In the genomic region with DNA sequence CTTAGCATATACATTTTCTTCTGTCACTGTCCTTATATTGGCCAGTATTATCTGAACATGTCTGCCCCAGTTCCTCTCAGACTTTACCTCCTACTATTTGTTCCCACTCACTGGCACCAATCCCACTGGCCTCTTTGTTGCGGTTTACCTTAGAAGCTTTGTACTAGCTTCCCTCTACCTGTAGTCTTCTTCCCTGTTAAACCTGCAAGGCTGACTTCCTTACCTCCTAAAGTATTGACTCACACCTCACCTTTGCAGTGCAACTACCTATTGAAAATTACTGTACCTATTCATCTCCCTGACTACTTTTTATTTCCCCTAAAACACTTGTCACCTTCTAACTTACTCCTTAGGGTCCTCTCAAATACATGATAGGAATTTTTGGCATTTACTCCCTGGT, we compare ENCODE assay signal across 31 cellular contexts.
"Had no signal": no experiment of that assay in that cellular context is flagged by ENCODE, and none has a peak within 500 bp of the region (broad histone marks: within the 10 kb centered on the region; RNA-seq: fewer than 3 reads in every experiment).

No MANE protein-coding gene starts in this region.

- ATAC-seq: activated T-cell treated with anti-CD3 and anti-CD28 coated beads, Interleukin-2, amount 50 U/mL, for 4 hours; activated T-helper 17 cell treated with anti-CD3 and anti-CD28 coated beads, Interleukin-2, amount 50 U/mL, for 72 hours; gastroesophageal sphincter; T-helper 17 cell had no signal

- H3K27ac Mint-ChIP-seq: activated CD4-positive, alpha-beta memory T cell treated with anti-CD3 and anti-CD28 coated beads, Interleukin-2, amount 10 ng/mL, durations not matched to agents 7 days and 5 days; activated CD4-positive, alpha-beta T cell treated with anti-CD3 and anti-CD28 coated beads, Interleukin-2, amount 10 ng/mL, durations not matched to agents 7 days and 5 days; activated naive CD8-positive, alpha-beta T cell; activated T-helper 17 cell treated with anti-CD3 and anti-CD28 coated beads, Interleukin-2, amount 50 U/mL, for 72 hours; T-helper 17 cell; T-helper 2 cell treated with Interferon-gamma antibody and Interleukin-4, amounts not matched to agents 5 μg/mL and 100 μg/mL, for 36 hours had no signal

- H3K27me3 Mint-ChIP-seq: activated CD4-positive, alpha-beta T cell treated with anti-CD3 and anti-CD28 coated beads, Interleukin-2, amount 10 ng/mL, durations not matched to agents 7 days and 5 days; activated T-helper 17 cell treated with anti-CD3 and anti-CD28 coated beads, Interleukin-2, amount 50 U/mL, for 72 hours; T-helper 17 cell had no signal

- H3K9me3 Mint-ChIP-seq: activated CD4-positive, alpha-beta memory T cell treated with anti-CD3 and anti-CD28 coated beads, Interleukin-2, amount 10 ng/mL, durations not matched to agents 7 days and 5 days; activated CD4-positive, alpha-beta T cell treated with anti-CD3 and anti-CD28 coated beads, Interleukin-2, amount 10 ng/mL, durations not matched to agents 7 days and 5 days; activated T-cell treated with anti-CD3 and anti-CD28 coated beads, Interleukin-2, amount 50 U/mL, for 4 hours; activated T-helper 17 cell treated with anti-CD3 and anti-CD28 coated beads, Interleukin-2, amount 50 U/mL, for 72 hours; T-helper 2 cell treated with Interferon-gamma antibody and Interleukin-4, amounts not matched to agents 5 μg/mL and 100 μg/mL, for 36 hours had no signal

- H3K4me1 Mint-ChIP-seq: activated CD4-positive, alpha-beta memory T cell treated with anti-CD3 and anti-CD28 coated beads, Interleukin-2, amount 10 ng/mL, durations not matched to agents 7 days and 5 days; activated CD4-positive, alpha-beta T cell treated with anti-CD3 and anti-CD28 coated beads, Interleukin-2, amount 10 ng/mL, durations not matched to agents 7 days and 5 days; activated T-helper 17 cell treated with anti-CD3 and anti-CD28 coated beads, Interleukin-2, amount 50 U/mL, for 72 hours; T-helper 17 cell had no signal

- H3K4me3 ChIP-seq: cardiac muscle cell, colonic mucosa, esophagus muscularis mucosa, gastroesophageal sphincter had no signal

- H3K36me3 Mint-ChIP-seq: activated naive CD8-positive, alpha-beta T cell had no signal

- DNase-seq: activated CD4-positive, alpha-beta memory T cell treated with anti-CD3 and anti-CD28 coated beads, Interleukin-2, amount 10 ng/mL, durations not matched to agents 7 days and 5 days; activated CD4-positive, alpha-beta T cell treated with anti-CD3 and anti-CD28 coated beads for 1 hour; activated CD4-positive, alpha-beta T cell treated with anti-CD3 and anti-CD28 coated beads for 4 hours; activated CD4-positive, alpha-beta T cell treated with anti-CD3 and anti-CD28 coated beads, Interleukin-2, amount 10 ng/mL, durations not matched to agents 7 days and 5 days; activated CD4-positive, alpha-beta T cell treated with anti-CD3 and anti-CD28 coated beads, Interleukin-2, amount 50 U/mL, for 4 hours; activated effector memory CD4-positive, alpha-beta T cell treated with Interleukin-2 at 50 U/mL for 16 hours; activated gamma-delta T cell treated with Interleukin-2 at 50 U/mL for 16 hours; activated naive CD4-positive, alpha-beta T cell treated with anti-CD3 and anti-CD28 coated beads, Interleukin-2, amount 50 U/mL, for 16 hours; activated naive CD4-positive, alpha-beta T cell treated with Interleukin-2 at 50 U/mL for 16 hours; activated T-cell treated with anti-CD3 and anti-CD28 coated beads, Interleukin-2, amount 50 U/mL, for 4 hours; amniotic stem cell; anterior cingulate cortex; brain microvascular endothelial cell; central memory CD4-positive, alpha-beta T cell; cerebellar nuclear complex; colonic mucosa; effector CD8-positive, alpha-beta T cell; foreskin melanocyte; head of caudate nucleus; hippocampal formation; T-helper 1 cell; T-helper 17 cell had no signal

- H3K27me3 ChIP-seq: brain microvascular endothelial cell, cardiac muscle cell, colonic mucosa, esophagus muscularis mucosa, gastroesophageal sphincter had no signal

- H3K4me3 Mint-ChIP-seq: activated CD4-positive, alpha-beta memory T cell treated with anti-CD3 and anti-CD28 coated beads, Interleukin-2, amount 10 ng/mL, durations not matched to agents 7 days and 5 days; activated CD4-positive, alpha-beta T cell treated with anti-CD3 and anti-CD28 coated beads, Interleukin-2, amount 10 ng/mL, durations not matched to agents 7 days and 5 days; activated naive CD8-positive, alpha-beta T cell; activated T-cell treated with anti-CD3 and anti-CD28 coated beads, Interleukin-2, amount 50 U/mL, for 4 hours; activated T-helper 17 cell treated with anti-CD3 and anti-CD28 coated beads, Interleukin-2, amount 50 U/mL, for 72 hours; T-helper 17 cell; T-helper 2 cell treated with Interferon-gamma antibody and Interleukin-4, amounts not matched to agents 5 μg/mL and 100 μg/mL, for 36 hours had no signal

- FAIRE-seq: astrocyte, endometrium, endothelial cell of umbilical vein had no signal

- H3K36me3 ChIP-seq: brain microvascular endothelial cell, cardiac muscle cell, colonic mucosa, esophagus muscularis mucosa had no signal

- H3K9me3 ChIP-seq: colonic mucosa, esophagus muscularis mucosa, gastroesophageal sphincter had no signal

- H3K27ac ChIP-seq: brain microvascular endothelial cell, cardiac muscle cell, colonic mucosa, esophagus muscularis mucosa, gastroesophageal sphincter had no signal

- H3K4me1 ChIP-seq: colonic mucosa had no signal
